In the genomic region with DNA sequence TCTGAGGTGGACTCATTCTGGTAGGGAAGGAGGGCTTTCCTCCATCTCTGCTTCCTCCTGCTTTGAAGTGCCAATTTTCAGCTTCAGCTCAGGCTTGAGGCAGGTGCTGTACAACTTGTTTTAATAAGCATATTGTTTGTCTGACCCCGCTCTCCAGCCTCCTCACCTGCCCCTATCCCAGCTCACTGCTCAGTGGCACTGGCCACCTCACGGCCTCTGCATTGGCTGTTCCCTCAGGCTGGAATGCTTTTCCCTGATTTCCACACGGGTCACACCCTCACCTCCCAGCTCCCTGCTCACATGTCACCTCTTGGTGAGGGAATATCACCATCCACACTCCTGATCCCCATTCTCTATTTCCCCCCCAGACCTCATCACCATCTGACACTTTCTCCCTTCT, we compare ENCODE assay signal across 20 cellular contexts. TPM values are rescaled to one million over a fixed set of nuclear protein-coding genes. Genes with fewer than 3 reads are reported as not detected.
DNase-seq lines count a peak whose midpoint lies in the region; ATAC-seq, FAIRE-seq and TF ChIP-seq lines count a peak whose summit lies in the region.
"Had no signal": no experiment of that assay in that cellular context is flagged by ENCODE, and none has a peak within 500 bp of the region (broad histone marks: within the 10 kb centered on the region; RNA-seq: fewer than 3 reads in every experiment).

No MANE protein-coding gene starts in this region.

- H3K27ac ChIP-seq in kidney (ENCODE audit: low read depth in 2 of 2, low read length in 2 of 2): no peak overlapping the region
- H3K27ac ChIP-seq: A549, SJCRH30 had no signal

- peaks cover 19% of the 10 kb centered on the region for H3K36me3 Mint-ChIP-seq in activated naive CD4-positive, alpha-beta T cell treated with anti-CD3 and anti-CD28 coated beads for 36 hours (ENCODE audit: low read depth)
- peaks cover 8% of the 10 kb centered on the region for H3K36me3 Mint-ChIP-seq in activated naive CD4-positive, alpha-beta T cell treated with anti-CD3 and anti-CD28 coated beads, Interleukin-2, amount 10 ng/mL, durations not matched to agents 7 days and 5 days
- peaks cover 6% of the 10 kb centered on the region for H3K36me3 Mint-ChIP-seq in T-helper 17 cell (ENCODE audit: low read depth)
- peaks cover 10% of the 10 kb centered on the region for H3K36me3 Mint-ChIP-seq in type B pancreatic cell

- H3K9me3 Mint-ChIP-seq in activated naive CD4-positive, alpha-beta T cell treated with anti-CD3 and anti-CD28 coated beads for 36 hours: no peaks in the 10 kb centered on the region
- no peaks in the 10 kb centered on the region for H3K9me3 Mint-ChIP-seq in activated naive CD4-positive, alpha-beta T cell treated with anti-CD3 and anti-CD28 coated beads, Interleukin-2, amount 10 ng/mL, durations not matched to agents 7 days and 5 days
- H3K9me3 Mint-ChIP-seq in type B pancreatic cell: no peaks in the 10 kb centered on the region

- H3K4me1 Mint-ChIP-seq in activated naive CD4-positive, alpha-beta T cell treated with anti-CD3 and anti-CD28 coated beads for 36 hours (ENCODE audit: low read depth): peaks cover 11% of the 10 kb centered on the region
- H3K4me1 Mint-ChIP-seq in activated naive CD4-positive, alpha-beta T cell treated with anti-CD3 and anti-CD28 coated beads, Interleukin-2, amount 10 ng/mL, durations not matched to agents 7 days and 5 days: peaks cover 6% of the 10 kb centered on the region
- peaks cover 16% of the 10 kb centered on the region for H3K4me1 Mint-ChIP-seq in T-helper 17 cell
- no peaks in the 10 kb centered on the region for H3K4me1 Mint-ChIP-seq in type B pancreatic cell (ENCODE audit: unreplicated experiment)

- no peak overlapping the region for H3K9ac ChIP-seq in kidney (ENCODE audit: low read length in 2 of 2)

- no peak for ATAC-seq in T-helper 17 cell

- H3K9me3 ChIP-seq in T-helper 17 cell (ENCODE audit: control insufficient read depth, low read length, poor library complexity, severe bottlenecking) (no peaks in the 10 kb centered on the region), kidney (ENCODE audit: control insufficient read depth in 1 of 2, low read length in 2 of 2) (no peaks in the 10 kb centered on the region)
- H3K9me3 ChIP-seq: A549, SJCRH30 had no signal

- FAIRE-seq in kidney (lab: Jason Lieb, UNC): no peak
- FAIRE-seq: A549, GM12892 had no signal

- H3K27ac Mint-ChIP-seq in activated naive CD4-positive, alpha-beta T cell treated with anti-CD3 and anti-CD28 coated beads for 36 hours: no peak overlapping the region
- no peak overlapping the region for H3K27ac Mint-ChIP-seq in activated naive CD4-positive, alpha-beta T cell treated with anti-CD3 and anti-CD28 coated beads, Interleukin-2, amount 10 ng/mL, durations not matched to agents 7 days and 5 days
- H3K27ac Mint-ChIP-seq in T-helper 17 cell (no peak overlapping the region), type B pancreatic cell (no peak overlapping the region)
- H3K27ac Mint-ChIP-seq: CD4-positive, CD25-positive, alpha-beta regulatory T cell had no signal

- CTCF ChIA-PET in activated naive CD4-positive, alpha-beta T cell treated with anti-CD3 and anti-CD28 coated beads for 36 hours (lab: Charles Lee): interaction anchor here (0.5 to 4.6 kb wide), 5 partner anchors 31 to 1546 kb away, joined by 3 to 36 read pairs (median 3); no protein-coding TSS in a partner anchor
- CTCF ChIA-PET in activated naive CD4-positive, alpha-beta T cell treated with anti-CD3 and anti-CD28 coated beads, Interleukin-2, amount 10 ng/mL, durations not matched to agents 7 days and 5 days (lab: Charles Lee): interaction anchor here (0.9 to 2.3 kb wide), 5 partner anchors 8 to 39 kb away, joined by 4 to 7 read pairs (median 5); a partner anchor contains a TSS

- peaks cover 26% of the 10 kb centered on the region for H3K27me3 Mint-ChIP-seq in activated naive CD4-positive, alpha-beta T cell treated with anti-CD3 and anti-CD28 coated beads for 36 hours (ENCODE audit: low read depth)
- peaks cover 51% of the 10 kb centered on the region for H3K27me3 Mint-ChIP-seq in activated naive CD4-positive, alpha-beta T cell treated with anti-CD3 and anti-CD28 coated beads, Interleukin-2, amount 10 ng/mL, durations not matched to agents 7 days and 5 days
- H3K27me3 Mint-ChIP-seq in T-helper 17 cell: peaks cover 42% of the 10 kb centered on the region
- H3K27me3 Mint-ChIP-seq in type B pancreatic cell: peaks cover 49% of the 10 kb centered on the region

- no peak overlapping the region for H3K4me3 ChIP-seq in kidney (ENCODE audit: low read length in 2 of 2)
- H3K4me3 ChIP-seq: A549, SJCRH30 had no signal

- TF ChIP-seq CTCF in kidney (IDR thresholded peaks at IDR 0.05; ENCODE audit: borderline replicate concordance, extremely low read depth, insufficient read depth) (no peak), type B pancreatic cell (conservative IDR thresholded peaks at IDR 0.05) (no peak)

- intact Hi-C loops in activated naive CD4-positive, alpha-beta T cell treated with anti-CD3 and anti-CD28 coated beads for 36 hours (cut with micrococcal nuclease): no loop called here
- intact Hi-C loops in kidney (cut with DNase I): no loop called here

- H3K4me3 Mint-ChIP-seq in activated naive CD4-positive, alpha-beta T cell treated with anti-CD3 and anti-CD28 coated beads for 36 hours: peak overlapping the region; percentile 5
- H3K4me3 Mint-ChIP-seq in activated naive CD4-positive, alpha-beta T cell treated with anti-CD3 and anti-CD28 coated beads, Interleukin-2, amount 10 ng/mL, durations not matched to agents 7 days and 5 days: no peak overlapping the region
- H3K4me3 Mint-ChIP-seq in T-helper 17 cell (peak overlapping the region; percentile 56), type B pancreatic cell (peak overlapping the region; percentile 50)

- DNase-seq in activated naive CD4-positive, alpha-beta T cell treated with anti-CD3 and anti-CD28 coated beads for 36 hours: no peak
- no peak for DNase-seq in activated naive CD4-positive, alpha-beta T cell treated with anti-CD3 and anti-CD28 coated beads, Interleukin-2, amount 10 ng/mL, durations not matched to agents 7 days and 5 days
- no peak for DNase-seq in T-helper 17 cell
- peak; percentile 55 for DNase-seq in kidney
- DNase-seq in type B pancreatic cell (ENCODE audit: extremely low spot score, unreplicated experiment): no peak
- no peak for DNase-seq in SW480 (ENCODE audit: low spot score)
- no peak for DNase-seq in Kasumi-1 (lab: John Stamatoyannopoulos, UW)
- no peak for DNase-seq in NCI-H446 treated with DMSO at 0.1 percent for 48 hours (lab: John Stamatoyannopoulos, UW)
- DNase-seq: CD4-positive, CD25-positive, alpha-beta regulatory T cell; DND-41; GDM1; GOT3; NCI-H1105 treated with DMSO at 0.1 percent for 48 hours; NCI-H187 treated with DMSO at 0.1 percent for 48 hours; NCI-H2171 treated with DMSO at 0.1 percent for 48 hours; NCI-H510A treated with DMSO at 0.1 percent for 48 hours; RPMI8226; SJCRH30 had no signal

- peaks cover 12 to 26% of the 10 kb centered on the region in 2 donors for H3K36me3 ChIP-seq in kidney (ENCODE audit: control insufficient read depth in 1 of 2, insufficient read depth in 2 of 2, low read length in 2 of 2)

- H3K4me1 ChIP-seq in kidney (ENCODE audit: control insufficient read depth in 1 of 2, insufficient read depth in 1 of 2, low read depth in 1 of 2, low read length in 2 of 2): peaks cover 0 to 9% of the 10 kb centered on the region in 2 donors
- H3K4me1 ChIP-seq: A549, SJCRH30 had no signal

RNA-seq across cellular contexts. Expression of a gene that starts 14.3 kb away (rescaled TPM):
- total RNA-seq in activated naive CD4-positive, alpha-beta T cell treated with anti-CD3 and anti-CD28 coated beads for 36 hours: 10 to 100 TPM; 11.6 to 12.9 TPM
- total RNA-seq in T-helper 17 cell (10 to 100 TPM; 13.1 to 14.8 TPM), kidney (12.6 TPM), type B pancreatic cell (ENCODE audit: low replicate concordance) (34.3 and 37.3 TPM in 2 replicates)
- 5.4 TPM for polyA plus RNA-seq in kidney (ENCODE audit: insufficient read depth, low read depth, low replicate concordance)

RNA-seq across cellular contexts. Expression of a gene that starts 28.6 kb away (rescaled TPM):
- not detected for total RNA-seq in activated naive CD4-positive, alpha-beta T cell treated with anti-CD3 and anti-CD28 coated beads for 36 hours
- total RNA-seq in T-helper 17 cell: not detected
- not detected for total RNA-seq in kidney
- polyA plus RNA-seq in kidney (ENCODE audit: insufficient read depth, low read depth, low replicate concordance): not detected
- total RNA-seq in type B pancreatic cell (ENCODE audit: low replicate concordance): 0.52 and 3.2 TPM in 2 replicates
- total RNA-seq: CD4-positive, CD25-positive, alpha-beta regulatory T cell had no signal
- polyA plus RNA-seq: CD4-positive, CD25-positive, alpha-beta regulatory T cell had no signal

RNA-seq across cellular contexts. Expression of a gene that starts 33.5 kb away (rescaled TPM):
- 1 to 10 TPM; 9.1 to 9.6 TPM for total RNA-seq in activated naive CD4-positive, alpha-beta T cell treated with anti-CD3 and anti-CD28 coated beads for 36 hours
- total RNA-seq in T-helper 17 cell (10 to 100 TPM; 59.2 to 62.8 TPM), kidney (19.0 TPM), type B pancreatic cell (ENCODE audit: low replicate concordance) (9.2 and 10.7 TPM in 2 replicates)
- polyA plus RNA-seq in kidney (ENCODE audit: insufficient read depth, low read depth, low replicate concordance): 12.6 TPM

RNA-seq across cellular contexts. Expression of a gene that starts 41.5 kb away (rescaled TPM):
- total RNA-seq in activated naive CD4-positive, alpha-beta T cell treated with anti-CD3 and anti-CD28 coated beads for 36 hours: 1 to 10 TPM; 7.2 to 7.3 TPM
- 10 to 100 TPM; 14.7 to 15.2 TPM for total RNA-seq in T-helper 17 cell
- 45.1 TPM for total RNA-seq in kidney
- polyA plus RNA-seq in kidney (ENCODE audit: insufficient read depth, low read depth, low replicate concordance): 49.5 TPM
- 39.6 and 46.1 TPM in 2 replicates for total RNA-seq in type B pancreatic cell (ENCODE audit: low replicate concordance)

RNA-seq across cellular contexts. Expression of a gene that starts 43.6 kb away (rescaled TPM):
- total RNA-seq in activated naive CD4-positive, alpha-beta T cell treated with anti-CD3 and anti-CD28 coated beads for 36 hours: not detected
- not detected for total RNA-seq in T-helper 17 cell
- total RNA-seq in kidney: not detected
- not detected for polyA plus RNA-seq in kidney (ENCODE audit: insufficient read depth, low read depth, low replicate concordance)
- not detected in 2 replicates for total RNA-seq in type B pancreatic cell (ENCODE audit: low replicate concordance)
- total RNA-seq: CD4-positive, CD25-positive, alpha-beta regulatory T cell; SJCRH30 had no signal
- polyA plus RNA-seq: A549; CD4-positive, CD25-positive, alpha-beta regulatory T cell had no signal
